Comparison of ENCODE assay signal across 20 cellular contexts in genomic region chr20:58053391-58054055, GRCh38.
"Had no signal": no experiment of that assay in that cellular context is flagged by ENCODE, and none has a peak within 500 bp of the region (broad histone marks: within the 10 kb centered on the region; RNA-seq: fewer than 3 reads in every experiment).

No MANE protein-coding gene starts in this region.

- H3K4me3 Mint-ChIP-seq: memory B cell; mesothelial cell of epicardium; natural killer cell; neural crest cell; stimulated activated memory B cell treated with anti-CD40 and anti-IgM and Interleukin-4, amounts not matched to agents 10 μg/mL and 1 μg/mL and 100 μg/mL, for 72 hours; stimulated activated naive CD8-positive, alpha-beta T cell treated with anti-CD3 and anti-CD28 coated beads, Interleukin-15, amount 100 ng/mL, for 72 hours had no signal

- H3K4me3 ChIP-seq: gastrocnemius medialis, heart right ventricle, left lung, lower lobe of right lung, pancreas, thoracic aorta, transverse colon had no signal

- H3K27ac Mint-ChIP-seq: memory B cell; natural killer cell; progenitor cell of endocrine pancreas; stimulated activated memory B cell treated with anti-CD40 and anti-IgM and Interleukin-4, amounts not matched to agents 10 μg/mL and 1 μg/mL and 100 μg/mL, for 72 hours had no signal

- H3K36me3 ChIP-seq: gastrocnemius medialis, heart right ventricle, left lung, lower lobe of right lung, pancreas, thoracic aorta, transverse colon had no signal

- H3K4me1 Mint-ChIP-seq: memory B cell; natural killer cell; stimulated activated memory B cell treated with anti-CD40 and anti-IgM and Interleukin-4, amounts not matched to agents 10 μg/mL and 1 μg/mL and 100 μg/mL, for 72 hours; stimulated activated naive CD8-positive, alpha-beta T cell treated with anti-CD3 and anti-CD28 coated beads, Interleukin-15, amount 100 ng/mL, for 72 hours had no signal

- DNase-seq: effector memory CD4-positive, alpha-beta T cell; gastrocnemius medialis; heart right ventricle; hypothalamus; left lung; lower lobe of right lung; natural killer cell; nucleus accumbens; pancreas; right cardiac atrium; stimulated activated CD4-positive, alpha-beta T cell treated with anti-CD3 and anti-CD28 coated beads, Interleukin-4, amount 100 ng/mL, for 1 hour; stimulated activated naive CD8-positive, alpha-beta T cell treated with anti-CD3 and anti-CD28 coated beads, Interleukin-15, amount 100 ng/mL, for 72 hours; transverse colon had no signal

- H3K4me1 ChIP-seq: left lung, pancreas, transverse colon had no signal

- H3K9me3 ChIP-seq: gastrocnemius medialis, pancreas had no signal

- H3K27ac ChIP-seq: gastrocnemius medialis, lower lobe of right lung, pancreas, thoracic aorta had no signal

- H3K36me3 Mint-ChIP-seq: memory B cell; mesothelial cell of epicardium; natural killer cell; stimulated activated memory B cell treated with anti-CD40 and anti-IgM and Interleukin-4, amounts not matched to agents 10 μg/mL and 1 μg/mL and 100 μg/mL, for 72 hours had no signal

- ATAC-seq: esophagus mucosa; gastrocnemius medialis; natural killer cell; pancreas; stimulated activated memory B cell treated with anti-CD40 and anti-IgM and Interleukin-4, amounts not matched to agents 10 μg/mL and 1 μg/mL and 100 μg/mL, for 72 hours; stimulated activated naive CD8-positive, alpha-beta T cell treated with anti-CD3 and anti-CD28 coated beads, Interleukin-15, amount 100 ng/mL, for 72 hours had no signal

- H3K27me3 ChIP-seq: gastrocnemius medialis, pancreas, transverse colon had no signal
